ENCODE assay signal across 1 cellular context in genomic region chr11:20011294-20011951, GRCh38.
TF ChIP-seq lines count a peak whose summit lies in the region.

No MANE protein-coding gene starts in this region.

TF ChIP-seq in HEK293, 187 proteins besides CTCF, POLR2A, EP300 and RAD21 (continued from another document):
- TF ChIP-seq ZNF366 (tag by site-specific recombination; conservative IDR thresholded peaks at IDR 0.05) = 0 out of 2 replicates have a peak, but pooled peaks have one; percentile 38
- 0 out of 2 replicates have a peak, but pooled peaks have one; percentile 18 for TF ChIP-seq KLF10 (tag by site-specific recombination; IDR thresholded peaks at IDR 0.05)
- TF ChIP-seq PRDM6 (tag by site-specific recombination; IDR thresholded peaks at IDR 0.05) = peak; percentile 71
